Comparison of ENCODE assay signal across 1 cellular context in the genomic region with DNA sequence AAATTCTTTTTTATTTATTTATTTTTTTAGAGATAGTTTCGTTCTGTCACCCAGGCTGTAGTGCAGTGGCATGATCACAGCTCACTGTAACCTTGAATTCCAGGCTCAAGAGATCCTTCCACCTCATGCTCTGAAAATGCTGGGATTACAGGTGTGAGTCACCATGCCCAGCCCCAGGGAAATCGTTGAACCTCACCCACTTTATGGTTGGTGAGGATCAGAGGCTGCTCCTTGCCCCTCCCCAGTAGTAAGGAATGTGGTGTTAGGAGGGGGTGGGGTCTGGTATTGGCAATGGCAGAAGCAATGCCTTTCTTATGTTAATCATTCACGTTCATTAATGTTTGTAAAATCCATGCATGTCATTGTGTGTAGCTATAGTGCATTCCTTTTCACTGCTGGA.
A peak's percentile ranks its signal among the peaks of the same experiment; 100 is the strongest.
TF ChIP-seq lines count a peak whose summit lies in the region.

No MANE protein-coding gene starts in this region.

TF ChIP-seq in HepG2, 621 proteins besides CTCF, POLR2A, EP300 and RAD21 (continued from another document and continues in another):
- TF ChIP-seq ZNF24 (IDR thresholded peaks at IDR 0.05) (no peak), ZFP82 (CRISPR knock-in tag; IDR thresholded peaks at IDR 0.05; ENCODE audit: borderline replicate concordance) (no peak), ETV6 (CRISPR knock-in tag; conservative IDR thresholded peaks at IDR 0.05) (no peak), ZNF7 (CRISPR knock-in tag; IDR thresholded peaks at IDR 0.05) (no peak), ELF1 (CRISPR knock-in tag; IDR thresholded peaks at IDR 0.05) (no peak), ZHX2 (IDR thresholded peaks at IDR 0.05; ENCODE audit: low read depth) (no peak), ZHX2 (CRISPR knock-in tag; IDR thresholded peaks at IDR 0.05; ENCODE audit: borderline replicate concordance) (no peak), ZNF567 (CRISPR knock-in tag; IDR thresholded peaks at IDR 0.05; ENCODE audit: borderline replicate concordance) (no peak), ZNF558 (CRISPR knock-in tag; IDR thresholded peaks at IDR 0.05; ENCODE audit: borderline replicate concordance) (no peak), HOXA5 (CRISPR knock-in tag; IDR thresholded peaks at IDR 0.05) (no peak), NFATC3 (CRISPR knock-in tag; IDR thresholded peaks at IDR 0.05) (no peak), EEA1 (CRISPR knock-in tag; IDR thresholded peaks at IDR 0.05; ENCODE audit: borderline replicate concordance) (no peak), ARID5B (CRISPR knock-in tag; IDR thresholded peaks at IDR 0.05) (peak; percentile 77), ZKSCAN5 (CRISPR knock-in tag; IDR thresholded peaks at IDR 0.05) (no peak), ZSCAN30 (CRISPR knock-in tag; IDR thresholded peaks at IDR 0.05) (no peak), BORCS8-MEF2B (CRISPR knock-in tag; IDR thresholded peaks at IDR 0.05) (no peak), ZSCAN22 (CRISPR knock-in tag; IDR thresholded peaks at IDR 0.05) (no peak), NAIF1 (CRISPR knock-in tag; IDR thresholded peaks at IDR 0.05; ENCODE audit: borderline replicate concordance) (no peak), ZNF879 (CRISPR knock-in tag; IDR thresholded peaks at IDR 0.05) (no peak), MED1 (CRISPR knock-in tag; IDR thresholded peaks at IDR 0.05) (peak; percentile 75), ZNF556 (CRISPR knock-in tag; IDR thresholded peaks at IDR 0.05; ENCODE audit: borderline replicate concordance) (no peak), ZNF674 (CRISPR knock-in tag; IDR thresholded peaks at IDR 0.05; ENCODE audit: low read depth) (no peak), HDAC6 (IDR thresholded peaks at IDR 0.05; ENCODE audit: low read depth, low read length) (no peak), SRSF4 (IDR thresholded peaks at IDR 0.05; ENCODE audit: low read depth, low read length, poor library complexity, severe bottlenecking) (no peak), RFX5 (IDR thresholded peaks at IDR 0.05; ENCODE audit: low read depth, low read length) (no peak), NKX3-1 (CRISPR knock-in tag; IDR thresholded peaks at IDR 0.05) (no peak), ATRX (CRISPR knock-in tag; IDR thresholded peaks at IDR 0.05; ENCODE audit: borderline replicate concordance) (no peak)
- TF ChIP-seq, protein P1, sequence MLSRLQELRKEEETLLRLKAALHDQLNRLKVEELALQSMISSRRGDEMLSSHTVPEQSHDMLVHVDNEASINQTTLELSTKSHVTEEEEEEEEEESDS (CRISPR knock-in tag; IDR thresholded peaks at IDR 0.05; ENCODE audit: borderline replicate concordance) = no peak
- TF ChIP-seq, protein P2, sequence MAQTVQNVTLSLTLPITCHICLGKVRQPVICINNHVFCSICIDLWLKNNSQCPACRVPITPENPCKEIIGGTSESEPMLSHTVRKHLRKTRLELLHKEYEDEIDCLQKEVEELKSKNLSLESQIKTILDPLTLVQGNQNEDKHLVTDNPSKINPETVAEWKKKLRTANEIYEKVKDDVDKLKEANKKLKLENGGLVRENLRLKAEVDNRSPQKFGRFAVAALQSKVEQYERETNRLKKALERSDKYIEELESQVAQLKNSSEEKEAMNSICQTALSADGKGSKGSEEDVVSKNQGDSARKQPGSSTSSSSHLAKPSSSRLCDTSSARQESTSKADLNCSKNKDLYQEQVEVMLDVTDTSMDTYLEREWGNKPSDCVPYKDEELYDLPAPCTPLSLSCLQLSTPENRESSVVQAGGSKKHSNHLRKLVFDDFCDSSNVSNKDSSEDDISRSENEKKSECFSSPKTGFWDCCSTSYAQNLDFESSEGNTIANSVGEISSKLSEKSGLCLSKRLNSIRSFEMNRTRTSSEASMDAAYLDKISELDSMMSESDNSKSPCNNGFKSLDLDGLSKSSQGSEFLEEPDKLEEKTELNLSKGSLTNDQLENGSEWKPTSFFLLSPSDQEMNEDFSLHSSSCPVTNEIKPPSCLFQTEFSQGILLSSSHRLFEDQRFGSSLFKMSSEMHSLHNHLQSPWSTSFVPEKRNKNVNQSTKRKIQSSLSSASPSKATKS (CRISPR knock-in tag; IDR thresholded peaks at IDR 0.05) = no peak
- TF ChIP-seq, protein P3, sequence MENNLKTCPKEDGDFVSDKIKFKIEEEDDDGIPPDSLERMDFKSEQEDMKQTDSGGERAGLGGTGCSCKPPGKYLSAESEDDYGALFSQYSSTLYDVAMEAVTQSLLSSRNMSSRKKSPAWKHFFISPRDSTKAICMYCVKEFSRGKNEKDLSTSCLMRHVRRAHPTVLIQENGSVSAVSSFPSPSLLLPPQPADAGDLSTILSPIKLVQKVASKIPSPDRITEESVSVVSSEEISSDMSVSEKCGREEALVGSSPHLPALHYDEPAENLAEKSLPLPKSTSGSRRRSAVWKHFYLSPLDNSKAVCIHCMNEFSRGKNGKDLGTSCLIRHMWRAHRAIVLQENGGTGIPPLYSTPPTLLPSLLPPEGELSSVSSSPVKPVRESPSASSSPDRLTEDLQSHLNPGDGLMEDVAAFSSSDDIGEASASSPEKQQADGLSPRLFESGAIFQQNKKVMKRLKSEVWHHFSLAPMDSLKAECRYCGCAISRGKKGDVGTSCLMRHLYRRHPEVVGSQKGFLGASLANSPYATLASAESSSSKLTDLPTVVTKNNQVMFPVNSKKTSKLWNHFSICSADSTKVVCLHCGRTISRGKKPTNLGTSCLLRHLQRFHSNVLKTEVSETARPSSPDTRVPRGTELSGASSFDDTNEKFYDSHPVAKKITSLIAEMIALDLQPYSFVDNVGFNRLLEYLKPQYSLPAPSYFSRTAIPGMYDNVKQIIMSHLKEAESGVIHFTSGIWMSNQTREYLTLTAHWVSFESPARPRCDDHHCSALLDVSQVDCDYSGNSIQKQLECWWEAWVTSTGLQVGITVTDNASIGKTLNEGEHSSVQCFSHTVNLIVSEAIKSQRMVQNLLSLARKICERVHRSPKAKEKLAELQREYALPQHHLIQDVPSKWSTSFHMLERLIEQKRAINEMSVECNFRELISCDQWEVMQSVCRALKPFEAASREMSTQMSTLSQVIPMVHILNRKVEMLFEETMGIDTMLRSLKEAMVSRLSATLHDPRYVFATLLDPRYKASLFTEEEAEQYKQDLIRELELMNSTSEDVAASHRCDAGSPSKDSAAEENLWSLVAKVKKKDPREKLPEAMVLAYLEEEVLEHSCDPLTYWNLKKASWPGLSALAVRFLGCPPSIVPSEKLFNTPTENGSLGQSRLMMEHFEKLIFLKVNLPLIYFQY (CRISPR knock-in tag; IDR thresholded peaks at IDR 0.05; ENCODE audit: borderline replicate concordance) = no peak
- TF ChIP-seq, protein P4, sequence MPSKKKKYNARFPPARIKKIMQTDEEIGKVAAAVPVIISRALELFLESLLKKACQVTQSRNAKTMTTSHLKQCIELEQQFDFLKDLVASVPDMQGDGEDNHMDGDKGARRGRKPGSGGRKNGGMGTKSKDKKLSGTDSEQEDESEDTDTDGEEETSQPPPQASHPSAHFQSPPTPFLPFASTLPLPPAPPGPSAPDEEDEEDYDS (CRISPR knock-in tag; IDR thresholded peaks at IDR 0.05) = no peak
- TF ChIP-seq, protein P5, sequence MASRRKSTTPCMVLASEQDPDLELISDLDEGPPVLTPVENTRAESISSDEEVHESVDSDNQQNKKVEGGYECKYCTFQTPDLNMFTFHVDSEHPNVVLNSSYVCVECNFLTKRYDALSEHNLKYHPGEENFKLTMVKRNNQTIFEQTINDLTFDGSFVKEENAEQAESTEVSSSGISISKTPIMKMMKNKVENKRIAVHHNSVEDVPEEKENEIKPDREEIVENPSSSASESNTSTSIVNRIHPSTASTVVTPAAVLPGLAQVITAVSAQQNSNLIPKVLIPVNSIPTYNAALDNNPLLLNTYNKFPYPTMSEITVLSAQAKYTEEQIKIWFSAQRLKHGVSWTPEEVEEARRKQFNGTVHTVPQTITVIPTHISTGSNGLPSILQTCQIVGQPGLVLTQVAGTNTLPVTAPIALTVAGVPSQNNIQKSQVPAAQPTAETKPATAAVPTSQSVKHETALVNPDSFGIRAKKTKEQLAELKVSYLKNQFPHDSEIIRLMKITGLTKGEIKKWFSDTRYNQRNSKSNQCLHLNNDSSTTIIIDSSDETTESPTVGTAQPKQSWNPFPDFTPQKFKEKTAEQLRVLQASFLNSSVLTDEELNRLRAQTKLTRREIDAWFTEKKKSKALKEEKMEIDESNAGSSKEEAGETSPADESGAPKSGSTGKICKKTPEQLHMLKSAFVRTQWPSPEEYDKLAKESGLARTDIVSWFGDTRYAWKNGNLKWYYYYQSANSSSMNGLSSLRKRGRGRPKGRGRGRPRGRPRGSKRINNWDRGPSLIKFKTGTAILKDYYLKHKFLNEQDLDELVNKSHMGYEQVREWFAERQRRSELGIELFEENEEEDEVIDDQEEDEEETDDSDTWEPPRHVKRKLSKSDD (CRISPR knock-in tag; IDR thresholded peaks at IDR 0.05; ENCODE audit: low read depth) = no peak
